9 cellular contexts compared by ENCODE assay signal in the genomic region with DNA sequence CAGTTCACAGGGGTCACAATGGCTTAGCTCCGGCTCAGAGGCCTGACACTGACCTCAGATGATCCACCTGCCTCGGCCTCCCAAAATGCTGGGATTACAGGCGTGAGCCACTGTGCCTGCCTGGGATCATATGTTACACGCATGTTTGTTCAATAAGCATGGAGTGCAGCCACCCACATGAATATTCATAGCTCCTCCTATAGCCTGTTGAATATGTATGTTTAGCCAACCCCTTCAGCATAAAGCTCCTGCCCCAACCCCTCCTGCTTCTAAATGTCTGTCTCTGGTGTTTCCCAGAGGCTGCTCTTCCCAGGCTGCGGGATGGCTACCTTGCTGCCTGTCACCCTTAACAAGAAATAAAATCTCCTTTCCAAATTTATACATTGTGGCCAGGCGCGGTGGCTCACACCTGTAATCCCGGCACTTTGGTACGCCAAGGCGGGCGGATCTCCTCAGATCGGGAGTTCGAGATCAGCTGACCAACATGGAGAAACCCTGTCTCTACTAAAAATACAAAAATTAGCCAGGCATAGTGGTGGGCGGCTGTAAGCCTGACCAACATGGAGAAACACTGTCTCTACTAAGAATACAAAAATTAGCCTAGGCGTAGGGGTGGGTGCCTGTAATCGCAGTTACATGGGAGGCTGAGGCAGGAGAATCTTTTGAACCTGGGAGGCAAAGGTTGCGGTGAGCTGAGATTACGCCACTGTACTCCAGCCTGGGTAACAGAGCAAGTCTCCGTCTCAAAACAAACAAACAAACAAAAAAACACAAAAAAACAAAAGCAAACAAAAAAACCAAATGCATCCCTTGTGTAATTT. TPM values are rescaled to one million over a fixed set of nuclear protein-coding genes. Genes with fewer than 3 reads are reported as not detected.
DNase-seq lines count a peak whose midpoint lies in the region; ATAC-seq and TF ChIP-seq lines count a peak whose summit lies in the region.
"Had no signal": no experiment of that assay in that cellular context is flagged by ENCODE, and none has a peak within 500 bp of the region (broad histone marks: within the 10 kb centered on the region; RNA-seq: fewer than 3 reads in every experiment).

No MANE protein-coding gene starts in this region.

- H3K36me3 Mint-ChIP-seq in stimulated activated naive CD8-positive, alpha-beta T cell treated with anti-CD3 and anti-CD28 coated beads, Interleukin-15, Interleukin-2, amounts not matched to agents 100 ng/mL and 50 ng/mL, for 24 hours (ENCODE audit: low read depth) = peaks cover 8% of the 10 kb centered on the region
- H3K36me3 Mint-ChIP-seq in activated T-helper 1 cell treated with anti-CD3 and anti-CD28 coated beads, Interleukin-12 subunit alpha, Interleukin-12 subunit beta, Interleukin-2, Interleukin-4 antibody, amounts not matched to agents 30 ng/mL and 10 ng/mL and 1 ng/mL, durations not matched to agents 14 hours and 24 hours and 36 hours (ENCODE audit: low read depth) = peaks cover 3% of the 10 kb centered on the region
- H3K36me3 Mint-ChIP-seq in mesothelial cell of epicardium = no peaks in the 10 kb centered on the region

- no peak for TF ChIP-seq POLR2A in GM18505 (IDR thresholded peaks at IDR 0.05; ENCODE audit: borderline replicate concordance, extremely low read depth, insufficient read depth, insufficient read length)

- peaks cover 46% of the 10 kb centered on the region for H3K4me1 Mint-ChIP-seq in stimulated activated naive CD8-positive, alpha-beta T cell treated with anti-CD3 and anti-CD28 coated beads, Interleukin-15, Interleukin-2, amounts not matched to agents 100 ng/mL and 50 ng/mL, for 24 hours (ENCODE audit: low read depth)
- peaks cover 27% of the 10 kb centered on the region for H3K4me1 Mint-ChIP-seq in activated T-helper 1 cell treated with anti-CD3 and anti-CD28 coated beads, Interleukin-12 subunit alpha, Interleukin-12 subunit beta, Interleukin-2, Interleukin-4 antibody, amounts not matched to agents 30 ng/mL and 10 ng/mL and 1 ng/mL, durations not matched to agents 14 hours and 24 hours and 36 hours (ENCODE audit: low read depth)
- H3K4me1 Mint-ChIP-seq in mesothelial cell of epicardium = peaks cover 23% of the 10 kb centered on the region

- no peaks in the 10 kb centered on the region for H3K27me3 Mint-ChIP-seq in stimulated activated naive CD8-positive, alpha-beta T cell treated with anti-CD3 and anti-CD28 coated beads, Interleukin-15, Interleukin-2, amounts not matched to agents 100 ng/mL and 50 ng/mL, for 24 hours
- peaks cover 1% of the 10 kb centered on the region for H3K27me3 Mint-ChIP-seq in activated T-helper 1 cell treated with anti-CD3 and anti-CD28 coated beads, Interleukin-12 subunit alpha, Interleukin-12 subunit beta, Interleukin-2, Interleukin-4 antibody, amounts not matched to agents 30 ng/mL and 10 ng/mL and 1 ng/mL, durations not matched to agents 14 hours and 24 hours and 36 hours (ENCODE audit: insufficient read depth)
- no peaks in the 10 kb centered on the region for H3K27me3 Mint-ChIP-seq in mesothelial cell of epicardium (ENCODE audit: low read depth)

- DNase-seq in stimulated activated naive CD8-positive, alpha-beta T cell treated with anti-CD3 and anti-CD28 coated beads, Interleukin-15, Interleukin-2, amounts not matched to agents 100 U/mL and 50 U/mL, for 24 hours = no peak
- no peak for DNase-seq in activated T-helper 1 cell treated with anti-CD3 and anti-CD28 coated beads, Interleukin-12 subunit alpha, Interleukin-12 subunit beta, Interleukin-2, Interleukin-4 antibody, amounts not matched to agents 30 ng/mL and 10 ng/mL and 1 ng/mL, durations not matched to agents 14 hours and 24 hours and 36 hours (ENCODE audit: low spot score)
- DNase-seq in mesothelial cell of epicardium (ENCODE audit: low spot score in 2 of 2, unreplicated experiment in 2 of 2) = no peak
- no peak for DNase-seq in DMS79 (lab: John Stamatoyannopoulos, UW)
- DNase-seq in GF-D8 (lab: John Stamatoyannopoulos, UW) = no peak
- DNase-seq: RPMI8226 had no signal

- TF ChIP-seq CTCF in mesothelial cell of epicardium (IDR thresholded peaks at IDR 0.05; ENCODE audit: unreplicated experiment) = no peak

- peak overlapping the region; percentile 67 for H3K4me3 Mint-ChIP-seq in stimulated activated naive CD8-positive, alpha-beta T cell treated with anti-CD3 and anti-CD28 coated beads, Interleukin-15, Interleukin-2, amounts not matched to agents 100 ng/mL and 50 ng/mL, for 24 hours
- peak overlapping the region; percentile 74 for H3K4me3 Mint-ChIP-seq in activated T-helper 1 cell treated with anti-CD3 and anti-CD28 coated beads, Interleukin-12 subunit alpha, Interleukin-12 subunit beta, Interleukin-2, Interleukin-4 antibody, amounts not matched to agents 30 ng/mL and 10 ng/mL and 1 ng/mL, durations not matched to agents 14 hours and 24 hours and 36 hours
- H3K4me3 Mint-ChIP-seq in mesothelial cell of epicardium = peak overlapping the region; percentile 82

- H3K27ac Mint-ChIP-seq in stimulated activated naive CD8-positive, alpha-beta T cell treated with anti-CD3 and anti-CD28 coated beads, Interleukin-15, Interleukin-2, amounts not matched to agents 100 ng/mL and 50 ng/mL, for 24 hours = peak overlapping the region; percentile 78
- peak overlapping the region; percentile 81 for H3K27ac Mint-ChIP-seq in activated T-helper 1 cell treated with anti-CD3 and anti-CD28 coated beads, Interleukin-12 subunit alpha, Interleukin-12 subunit beta, Interleukin-2, Interleukin-4 antibody, amounts not matched to agents 30 ng/mL and 10 ng/mL and 1 ng/mL, durations not matched to agents 14 hours and 24 hours and 36 hours
- H3K27ac Mint-ChIP-seq in mesothelial cell of epicardium = peak overlapping the region; percentile 79

- intact Hi-C loops in activated T-helper 1 cell treated with anti-CD3 and anti-CD28 coated beads, Interleukin-12 subunit alpha, Interleukin-12 subunit beta, Interleukin-2, Interleukin-4 antibody, amounts not matched to agents 30 ng/mL and 10 ng/mL and 1 ng/mL, durations not matched to agents 14 hours and 24 hours and 36 hours (cut with micrococcal nuclease) = loop anchor here (2.0 to 5.0 kb wide), 2 partner anchors 25 to 38 kb away; a partner anchor contains a TSS

- no peaks in the 10 kb centered on the region for H3K9me3 Mint-ChIP-seq in stimulated activated naive CD8-positive, alpha-beta T cell treated with anti-CD3 and anti-CD28 coated beads, Interleukin-15, Interleukin-2, amounts not matched to agents 100 ng/mL and 50 ng/mL, for 24 hours
- H3K9me3 Mint-ChIP-seq in activated T-helper 1 cell treated with anti-CD3 and anti-CD28 coated beads, Interleukin-12 subunit alpha, Interleukin-12 subunit beta, Interleukin-2, Interleukin-4 antibody, amounts not matched to agents 30 ng/mL and 10 ng/mL and 1 ng/mL, durations not matched to agents 14 hours and 24 hours and 36 hours = no peaks in the 10 kb centered on the region
- no peaks in the 10 kb centered on the region for H3K9me3 Mint-ChIP-seq in mesothelial cell of epicardium

- no peak for ATAC-seq in stimulated activated naive CD8-positive, alpha-beta T cell treated with anti-CD3 and anti-CD28 coated beads, Interleukin-15, Interleukin-2, amounts not matched to agents 100 U/mL and 50 U/mL, for 24 hours
- no peak for ATAC-seq in GM18505 (IDR thresholded peaks at IDR 0.05; ENCODE audit: unreplicated experiment)
- ATAC-seq in HG03135 (IDR thresholded peaks at IDR 0.05; ENCODE audit: unreplicated experiment) = no peak

RNA-seq across cellular contexts. Expression of a gene that starts 1.1 kb away (rescaled TPM):
- 19.0 and 21.6 TPM in 2 replicates for total RNA-seq in activated T-helper 1 cell treated with anti-CD3 and anti-CD28 coated beads, Interleukin-12 subunit alpha, Interleukin-12 subunit beta, Interleukin-2, Interleukin-4 antibody, amounts not matched to agents 30 ng/mL and 10 ng/mL and 1 ng/mL, durations not matched to agents 14 hours and 24 hours and 36 hours
- 19.0 to 23.8 TPM (median 21.4 TPM) in 3 replicates for total RNA-seq in mesothelial cell of epicardium

RNA-seq across cellular contexts. Expression of a gene that starts 18.6 kb away (rescaled TPM):
- total RNA-seq in activated T-helper 1 cell treated with anti-CD3 and anti-CD28 coated beads, Interleukin-12 subunit alpha, Interleukin-12 subunit beta, Interleukin-2, Interleukin-4 antibody, amounts not matched to agents 30 ng/mL and 10 ng/mL and 1 ng/mL, durations not matched to agents 14 hours and 24 hours and 36 hours = 23.6 and 26.9 TPM in 2 replicates
- total RNA-seq in mesothelial cell of epicardium = 3.1 to 4.2 TPM (median 3.2 TPM) in 3 replicates

RNA-seq across cellular contexts. Expression of a gene that starts 25.5 kb away (rescaled TPM):
- 71.5 and 73.2 TPM in 2 replicates for total RNA-seq in activated T-helper 1 cell treated with anti-CD3 and anti-CD28 coated beads, Interleukin-12 subunit alpha, Interleukin-12 subunit beta, Interleukin-2, Interleukin-4 antibody, amounts not matched to agents 30 ng/mL and 10 ng/mL and 1 ng/mL, durations not matched to agents 14 hours and 24 hours and 36 hours
- 32.6 to 34.7 TPM (median 34.0 TPM) in 3 replicates for total RNA-seq in mesothelial cell of epicardium

RNA-seq across cellular contexts. Expression of a gene that starts 37.6 kb away (rescaled TPM):
- total RNA-seq in activated T-helper 1 cell treated with anti-CD3 and anti-CD28 coated beads, Interleukin-12 subunit alpha, Interleukin-12 subunit beta, Interleukin-2, Interleukin-4 antibody, amounts not matched to agents 30 ng/mL and 10 ng/mL and 1 ng/mL, durations not matched to agents 14 hours and 24 hours and 36 hours = 53.7 and 56.7 TPM in 2 replicates
- 5.5 to 6.7 TPM (median 6.1 TPM) in 3 replicates for total RNA-seq in mesothelial cell of epicardium

RNA-seq across cellular contexts. Expression of a gene that starts 57.4 kb away (rescaled TPM):
- total RNA-seq in activated T-helper 1 cell treated with anti-CD3 and anti-CD28 coated beads, Interleukin-12 subunit alpha, Interleukin-12 subunit beta, Interleukin-2, Interleukin-4 antibody, amounts not matched to agents 30 ng/mL and 10 ng/mL and 1 ng/mL, durations not matched to agents 14 hours and 24 hours and 36 hours = 17.9 and 19.5 TPM in 2 replicates
- total RNA-seq in mesothelial cell of epicardium = 4.3 to 5.1 TPM (median 4.9 TPM) in 3 replicates
